Comparison of ENCODE assay signal across 1 cellular context in the genomic region with DNA sequence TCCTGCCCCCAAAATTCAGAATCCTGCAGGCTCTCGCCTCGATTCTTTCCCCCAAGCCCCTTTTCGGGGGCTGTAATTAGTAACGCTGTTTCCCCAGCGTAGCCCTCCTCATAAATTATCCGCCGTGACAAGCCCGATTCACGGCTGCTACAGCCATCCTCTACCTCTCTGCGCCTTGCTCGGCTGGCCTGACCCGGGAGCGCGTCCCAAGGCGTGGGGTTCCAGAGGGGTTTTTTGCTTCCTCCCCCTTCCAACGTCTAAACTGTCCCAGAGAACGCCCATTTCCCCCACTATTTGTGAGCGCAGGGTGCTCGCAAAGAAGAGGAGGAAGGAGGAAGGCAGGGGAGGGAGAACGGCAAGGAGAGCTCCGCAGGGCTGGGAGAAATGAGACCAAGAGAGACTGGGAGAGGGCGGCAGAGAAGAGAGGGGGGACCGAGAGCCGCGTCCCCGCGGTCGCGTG.
TF ChIP-seq lines count a peak whose summit lies in the region.

No MANE protein-coding gene starts in this region.

TF ChIP-seq in GM12878, 131 proteins besides CTCF, POLR2A, EP300 and RAD21:
- TF ChIP-seq SKIL (IDR thresholded peaks at IDR 0.05; ENCODE audit: low read depth, poor library complexity, severe bottlenecking) = no peak
- no peak for TF ChIP-seq RB1 (IDR thresholded peaks at IDR 0.05; ENCODE audit: borderline replicate concordance)
- no peak for TF ChIP-seq ZNF384 (IDR thresholded peaks at IDR 0.05; ENCODE audit: borderline replicate concordance, low read depth, low read length)
- TF ChIP-seq, protein P1, sequence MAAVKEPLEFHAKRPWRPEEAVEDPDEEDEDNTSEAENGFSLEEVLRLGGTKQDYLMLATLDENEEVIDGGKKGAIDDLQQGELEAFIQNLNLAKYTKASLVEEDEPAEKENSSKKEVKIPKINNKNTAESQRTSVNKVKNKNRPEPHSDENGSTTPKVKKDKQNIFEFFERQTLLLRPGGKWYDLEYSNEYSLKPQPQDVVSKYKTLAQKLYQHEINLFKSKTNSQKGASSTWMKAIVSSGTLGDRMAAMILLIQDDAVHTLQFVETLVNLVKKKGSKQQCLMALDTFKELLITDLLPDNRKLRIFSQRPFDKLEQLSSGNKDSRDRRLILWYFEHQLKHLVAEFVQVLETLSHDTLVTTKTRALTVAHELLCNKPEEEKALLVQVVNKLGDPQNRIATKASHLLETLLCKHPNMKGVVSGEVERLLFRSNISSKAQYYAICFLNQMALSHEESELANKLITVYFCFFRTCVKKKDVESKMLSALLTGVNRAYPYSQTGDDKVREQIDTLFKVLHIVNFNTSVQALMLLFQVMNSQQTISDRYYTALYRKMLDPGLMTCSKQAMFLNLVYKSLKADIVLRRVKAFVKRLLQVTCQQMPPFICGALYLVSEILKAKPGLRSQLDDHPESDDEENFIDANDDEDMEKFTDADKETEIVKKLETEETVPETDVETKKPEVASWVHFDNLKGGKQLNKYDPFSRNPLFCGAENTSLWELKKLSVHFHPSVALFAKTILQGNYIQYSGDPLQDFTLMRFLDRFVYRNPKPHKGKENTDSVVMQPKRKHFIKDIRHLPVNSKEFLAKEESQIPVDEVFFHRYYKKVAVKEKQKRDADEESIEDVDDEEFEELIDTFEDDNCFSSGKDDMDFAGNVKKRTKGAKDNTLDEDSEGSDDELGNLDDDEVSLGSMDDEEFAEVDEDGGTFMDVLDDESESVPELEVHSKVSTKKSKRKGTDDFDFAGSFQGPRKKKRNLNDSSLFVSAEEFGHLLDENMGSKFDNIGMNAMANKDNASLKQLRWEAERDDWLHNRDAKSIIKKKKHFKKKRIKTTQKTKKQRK (IDR thresholded peaks at IDR 0.05; ENCODE audit: low read depth, low read length) = no peak
- TF ChIP-seq, protein P2, sequence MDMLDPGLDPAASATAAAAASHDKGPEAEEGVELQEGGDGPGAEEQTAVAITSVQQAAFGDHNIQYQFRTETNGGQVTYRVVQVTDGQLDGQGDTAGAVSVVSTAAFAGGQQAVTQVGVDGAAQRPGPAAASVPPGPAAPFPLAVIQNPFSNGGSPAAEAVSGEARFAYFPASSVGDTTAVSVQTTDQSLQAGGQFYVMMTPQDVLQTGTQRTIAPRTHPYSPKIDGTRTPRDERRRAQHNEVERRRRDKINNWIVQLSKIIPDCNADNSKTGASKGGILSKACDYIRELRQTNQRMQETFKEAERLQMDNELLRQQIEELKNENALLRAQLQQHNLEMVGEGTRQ (IDR thresholded peaks at IDR 0.05; ENCODE audit: borderline replicate concordance, low read depth, low read length) = no peak
- TF ChIP-seq NR2C2 (IDR thresholded peaks at IDR 0.05; ENCODE audit: borderline replicate concordance, control insufficient read depth, insufficient read length, low read depth) = no peak
- TF ChIP-seq, protein P3, sequence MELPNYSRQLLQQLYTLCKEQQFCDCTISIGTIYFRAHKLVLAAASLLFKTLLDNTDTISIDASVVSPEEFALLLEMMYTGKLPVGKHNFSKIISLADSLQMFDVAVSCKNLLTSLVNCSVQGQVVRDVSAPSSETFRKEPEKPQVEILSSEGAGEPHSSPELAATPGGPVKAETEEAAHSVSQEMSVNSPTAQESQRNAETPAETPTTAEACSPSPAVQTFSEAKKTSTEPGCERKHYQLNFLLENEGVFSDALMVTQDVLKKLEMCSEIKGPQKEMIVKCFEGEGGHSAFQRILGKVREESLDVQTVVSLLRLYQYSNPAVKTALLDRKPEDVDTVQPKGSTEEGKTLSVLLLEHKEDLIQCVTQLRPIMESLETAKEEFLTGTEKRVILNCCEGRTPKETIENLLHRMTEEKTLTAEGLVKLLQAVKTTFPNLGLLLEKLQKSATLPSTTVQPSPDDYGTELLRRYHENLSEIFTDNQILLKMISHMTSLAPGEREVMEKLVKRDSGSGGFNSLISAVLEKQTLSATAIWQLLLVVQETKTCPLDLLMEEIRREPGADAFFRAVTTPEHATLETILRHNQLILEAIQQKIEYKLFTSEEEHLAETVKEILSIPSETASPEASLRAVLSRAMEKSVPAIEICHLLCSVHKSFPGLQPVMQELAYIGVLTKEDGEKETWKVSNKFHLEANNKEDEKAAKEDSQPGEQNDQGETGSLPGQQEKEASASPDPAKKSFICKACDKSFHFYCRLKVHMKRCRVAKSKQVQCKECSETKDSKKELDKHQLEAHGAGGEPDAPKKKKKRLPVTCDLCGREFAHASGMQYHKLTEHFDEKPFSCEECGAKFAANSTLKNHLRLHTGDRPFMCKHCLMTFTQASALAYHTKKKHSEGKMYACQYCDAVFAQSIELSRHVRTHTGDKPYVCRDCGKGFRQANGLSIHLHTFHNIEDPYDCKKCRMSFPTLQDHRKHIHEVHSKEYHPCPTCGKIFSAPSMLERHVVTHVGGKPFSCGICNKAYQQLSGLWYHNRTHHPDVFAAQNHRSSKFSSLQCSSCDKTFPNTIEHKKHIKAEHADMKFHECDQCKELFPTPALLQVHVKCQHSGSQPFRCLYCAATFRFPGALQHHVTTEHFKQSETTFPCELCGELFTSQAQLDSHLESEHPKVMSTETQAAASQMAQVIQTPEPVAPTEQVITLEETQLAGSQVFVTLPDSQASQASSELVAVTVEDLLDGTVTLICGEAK (IDR thresholded peaks at IDR 0.05; ENCODE audit: borderline replicate concordance) = no peak
- TF ChIP-seq BMI1 (IDR thresholded peaks at IDR 0.05; ENCODE audit: borderline replicate concordance) = no peak
- no peak for TF ChIP-seq NRF1 (conservative IDR thresholded peaks at IDR 0.05; ENCODE audit: low read depth, low read length)
TF ChIP-seq in GM12878: peak in this region for 0.
